Comparison of ENCODE assay signal across 16 cellular contexts in genomic region chr3:174891524-174892203, GRCh38. TPM values are rescaled to one million over a fixed set of nuclear protein-coding genes. Genes with fewer than 3 reads are reported as not detected.
DNase-seq lines count a peak whose midpoint lies in the region; ATAC-seq and TF ChIP-seq lines count a peak whose summit lies in the region.
"Had no signal": no experiment of that assay in that cellular context is flagged by ENCODE, and none has a peak within 500 bp of the region (broad histone marks: within the 10 kb centered on the region; RNA-seq: fewer than 3 reads in every experiment).

No MANE protein-coding gene starts in this region.

- no peaks in the 10 kb centered on the region for H3K4me1 Mint-ChIP-seq in T-helper 17 cell

- no peaks in the 10 kb centered on the region for H3K9me1 ChIP-seq in IMR-90 (ENCODE audit: insufficient read depth, low read length)

- H3K4me3 ChIP-seq in IMR-90 (ENCODE audit: insufficient read depth, low read depth, low read length): no peak overlapping the region
- H3K4me3 ChIP-seq in choroid plexus epithelial cell (ENCODE audit: low read depth, low read length): no peak overlapping the region
- H3K4me3 ChIP-seq: mucosa of descending colon, right atrium auricular region had no signal

- peak overlapping the region; percentile 45 for H3K18ac ChIP-seq in IMR-90 (ENCODE audit: low read depth, low read length)

- DNase-seq in ACHN (peak; percentile 82), IMR-90 (peak; percentile 9), choroid plexus epithelial cell (ENCODE audit: low read depth) (peak; percentile 39), left lobe of liver (ENCODE audit: low spot score) (no peak), NCI-H146 treated with DMSO at 0.1 percent for 48 hours (lab: John Stamatoyannopoulos, UW; ENCODE audit: unreplicated experiment) (no peak), NCI-H510A treated with DMSO at 0.1 percent for 48 hours (lab: John Stamatoyannopoulos, UW) (no peak), T-helper 17 cell (no peak), NCI-H1436 (lab: John Stamatoyannopoulos, UW) (no peak)
- DNase-seq: glutamatergic neuron; mucosa of descending colon; NCI-H2081 treated with DMSO at 0.1 percent for 48 hours; NCI-H774; stimulated activated CD4-positive, alpha-beta T cell treated with anti-CD3 and anti-CD28 coated beads, Interleukin-1b, Interleukin-23, amount 100 ng/mL, for 48 hours; T-helper 1 cell had no signal

- peak overlapping the region; percentile 73 for H4K91ac ChIP-seq in IMR-90 (ENCODE audit: insufficient read depth, low read depth, low read length)

- H3K27ac ChIP-seq in IMR-90 (ENCODE audit: insufficient read depth, low read length): no peak overlapping the region
- H3K27ac ChIP-seq: right atrium auricular region had no signal

- no peak overlapping the region for H3K56ac ChIP-seq in IMR-90 (ENCODE audit: extremely low read depth, insufficient read depth, low read length)

- no peaks in the 10 kb centered on the region for H3K27me3 ChIP-seq in IMR-90 (ENCODE audit: control insufficient read depth, insufficient read depth, low read length)
- H3K27me3 ChIP-seq: right atrium auricular region had no signal

- H3K27me3 Mint-ChIP-seq in T-helper 17 cell: no peaks in the 10 kb centered on the region

- H3K36me3 Mint-ChIP-seq in T-helper 17 cell (ENCODE audit: low read depth): no peaks in the 10 kb centered on the region

- TF ChIP-seq POLR2A in IMR-90 (IDR thresholded peaks at IDR 0.05; ENCODE audit: low read depth, low read length): no peak

- no peak overlapping the region for H2AK9ac ChIP-seq in IMR-90 (replicated peaks; ENCODE audit: low read depth, low read length, poor library complexity)

- H3K79me1 ChIP-seq in IMR-90 (ENCODE audit: low read depth in 1 of 2, low read length in 2 of 2): no peaks in the 10 kb centered on the region

- H2BK20ac ChIP-seq in IMR-90 (ENCODE audit: low read depth, low read length): peak overlapping the region; percentile 10; the same call in 1 of the 2 replicates

- CTCF ChIA-PET in IMR-90 (lab: Yijun Ruan, JAX): no interaction called here

- H3K9me3 ChIP-seq in IMR-90 (ENCODE audit: control insufficient read depth, insufficient read depth, low read length): no peaks in the 10 kb centered on the region
- no peaks in the 10 kb centered on the region for H3K9me3 ChIP-seq in T-helper 17 cell (ENCODE audit: control insufficient read depth, low read length, poor library complexity, severe bottlenecking)
- H3K9me3 ChIP-seq: right atrium auricular region had no signal

- peak overlapping the region; percentile 40 for H2BK120ac ChIP-seq in IMR-90 (ENCODE audit: low read depth, low read length)

- BruUV-seq in IMR-90 (replicated peaks; lab: Mats Ljungman, UMichigan): no TSS peak

- no peaks in the 10 kb centered on the region for H4K20me1 ChIP-seq in IMR-90 (ENCODE audit: insufficient read depth, low read length)

- peak; percentile 29; the same call in 1 of the 2 replicates for TF ChIP-seq RAD21 in IMR-90 (IDR thresholded peaks at IDR 0.05; ENCODE audit: low read length)

- intact Hi-C loops in IMR-90 (cut with micrococcal nuclease): loop anchor here (10.0 kb wide), 1 partner anchor 253 kb away; no protein-coding TSS in a partner anchor

- H2AK5ac ChIP-seq in IMR-90 (ENCODE audit: low read depth, low read length): 0 out of 2 replicates have a peak overlapping the region, but pooled peaks have one; percentile 33

- H3K4ac ChIP-seq in IMR-90 (ENCODE audit: low read depth, low read length): peak overlapping the region; percentile 40; the same call in 1 of the 2 replicates

- H4K5ac ChIP-seq in IMR-90 (ENCODE audit: low read depth, low read length): no peak overlapping the region; the same call in 1 of the 2 replicates

- no peak overlapping the region for H3K9ac ChIP-seq in IMR-90 (ENCODE audit: low read depth, low read length)

- WGBS in IMR-90 (ENCODE audit: extremely low coverage in 2 of 2, insufficient read length in 1 of 2), 2 experiments: 75% methylated on average over 2 of the region's 6 CpGs; no CpG with 5 or more reads in 1 of the 2 experiments

- H3K36me3 ChIP-seq in IMR-90 (ENCODE audit: control insufficient read depth, insufficient read depth, low read length): no peaks in the 10 kb centered on the region
- H3K36me3 ChIP-seq: right atrium auricular region had no signal

- ATAC-seq in IMR-90 (ENCODE audit: low read depth) (no peak), left lobe of liver (peak; percentile 63), T-helper 17 cell (no peak)
- ATAC-seq: mucosa of descending colon had no signal

- POLR2A ChIA-PET in IMR-90 (lab: Charles Lee; ENCODE audit: unreplicated experiment): no interaction called here

- H2BK15ac ChIP-seq in IMR-90 (ENCODE audit: low read depth, low read length): peak overlapping the region; percentile 62; the same call in 1 of the 3 replicates

- H3K4me3 Mint-ChIP-seq in T-helper 17 cell: no peak overlapping the region

- no peak overlapping the region for H2BK5ac ChIP-seq in IMR-90 (ENCODE audit: low read depth, low read length, poor library complexity, severe bottlenecking)

- H3K4me1 ChIP-seq in IMR-90 (ENCODE audit: control insufficient read depth, insufficient read depth, low read length): 0 out of 2 replicates have a peak, but pooled peaks cover 2% of the 10 kb centered on the region
- H3K4me1 ChIP-seq: right atrium auricular region had no signal

- H2AFZ ChIP-seq in IMR-90 (replicated peaks; ENCODE audit: low read length, poor library complexity): peak overlapping the region; percentile 6

- H4K8ac ChIP-seq in IMR-90 (ENCODE audit: low read depth in 2 of 2, low read length in 2 of 2): no peak overlapping the region

- H3K23ac ChIP-seq in IMR-90 (ENCODE audit: low read depth, low read length): no peak overlapping the region

- in situ Hi-C loops in ACHN (cut with HindIII; ENCODE audit: low pct_ligation_motif_present, low pct_unique_long_range_greater_than_20kb, low sequenced_read_pairs) (no loop called here), IMR-90 (cut with MboI; ENCODE audit: low sequenced_read_pairs) (no loop called here)

- H3K27ac Mint-ChIP-seq in T-helper 17 cell: no peak overlapping the region
- H3K27ac Mint-ChIP-seq: activated T-helper 2 cell treated with anti-CD3 and anti-CD28 coated beads, Interferon-gamma antibody, Interleukin-2, Interleukin-4, amounts not matched to agents 10 μg/mL and 5 μg/mL and 100 μg/mL, durations not matched to agents 14 hours and 24 hours and 36 hours had no signal

- no peak for TF ChIP-seq CTCF in IMR-90 (conservative IDR thresholded peaks at IDR 0.05; ENCODE audit: low read depth, low read length)
- peak; percentile 39 for TF ChIP-seq CTCF in choroid plexus epithelial cell (conservative IDR thresholded peaks at IDR 0.05; ENCODE audit: low read depth, low read length)

- H3K14ac ChIP-seq in IMR-90 (replicated peaks; ENCODE audit: low read depth, low read length): peak overlapping the region; percentile 1; the same call in 1 of the 2 replicates

- dilution Hi-C loops in IMR-90 (cut with HindIII; ENCODE audit: low sequenced_read_pairs, unreplicated experiment): no loop called here

- H3K4me2 ChIP-seq in IMR-90 (ENCODE audit: low read depth, low read length): no peak overlapping the region

TF ChIP-seq in IMR-90, 13 proteins besides CTCF, POLR2A, EP300 and RAD21:
- TF ChIP-seq CHD1 (IDR thresholded peaks at IDR 0.05; ENCODE audit: low read depth, low read length): no peak
- TF ChIP-seq MAFK (IDR thresholded peaks at IDR 0.05; ENCODE audit: low read depth, low read length): no peak
- TF ChIP-seq ELK1 (IDR thresholded peaks at IDR 0.05; ENCODE audit: borderline replicate concordance, low read depth, low read length): no peak

RNA-seq across cellular contexts. Expression of gene NAALADL2, which starts 32.5 kb away (rescaled TPM):
- total RNA-seq in IMR-90 (2012; rRNA removed) (19.2 and 20.6 TPM in 2 replicates), left lobe of liver (4.2 TPM), T-helper 17 cell (not detected)
- 2.4 and 3.8 TPM in 2 replicates for polyA plus RNA-seq in IMR-90 (2012; rRNA removed)
- 0.64 and 0.94 TPM in 2 replicates for polyA plus RNA-seq in IMR-90 (2012; cell fraction: cytosol; rRNA removed)
- polyA plus RNA-seq in IMR-90 (2012; cell fraction: nucleus; rRNA removed; ENCODE audit: low replicate concordance): 0.32 and 3.7 TPM in 2 replicates
- total RNA-seq: activated T-helper 2 cell treated with anti-CD3 and anti-CD28 coated beads, Interferon-gamma antibody, Interleukin-2, Interleukin-4, amounts not matched to agents 10 μg/mL and 5 μg/mL and 100 μg/mL, durations not matched to agents 14 hours and 24 hours and 36 hours had no signal

Comparison
In these comparisons a context has a peak if more than half of its experiments do, and no peak if none do; other contexts are left out.
1. DNase-seq: peak in ACHN (single experiment), IMR-90 (single experiment) and choroid plexus epithelial cell (single experiment); none in left lobe of liver (single experiment), NCI-H146 treated with DMSO at 0.1 percent for 48 hours (single experiment), NCI-H510A treated with DMSO at 0.1 percent for 48 hours (single experiment), T-helper 17 cell (0 of 3) and NCI-H1436 (single experiment).